In genomic region chr4:39905656-39906055, GRCh38 we compare ENCODE assay signal across 29 cellular contexts.
A peak's percentile ranks its signal among the peaks of the same experiment; 100 is the strongest.
DNase-seq lines count a peak whose midpoint lies in the region; ATAC-seq and TF ChIP-seq lines count a peak whose summit lies in the region.
"Had no signal": no experiment of that assay in that cellular context is flagged by ENCODE, and none has a peak within 500 bp of the region (broad histone marks: within the 10 kb centered on the region; RNA-seq: fewer than 3 reads in every experiment).

No MANE protein-coding gene starts in this region.

- peaks cover 3 to 30% of the 10 kb centered on the region in 2 donors for H3K36me3 Mint-ChIP-seq in activated T-cell treated with anti-CD3 and anti-CD28 coated beads, Interleukin-2, amount 50 U/mL, for 72 hours (ENCODE audit: insufficient read depth in 2 of 2)
- peaks cover 18 to 61% (median 59%) of the 10 kb centered on the region in 3 experiments; a peak in 6 of 7 replicates for H3K36me3 Mint-ChIP-seq in H9 (ENCODE audit: insufficient read depth in 1 of 3, low read depth in 3 of 3)
- peaks cover 45% of the 10 kb centered on the region for H3K36me3 Mint-ChIP-seq in central memory CD8-positive, alpha-beta T cell (ENCODE audit: insufficient read depth)
- peaks cover 64% of the 10 kb centered on the region for H3K36me3 Mint-ChIP-seq in nephron progenitor cell (ENCODE audit: low read depth)

- no peak overlapping the region for H3K4me3 ChIP-seq in right cardiac atrium (ENCODE audit: low read length)
- H3K4me3 ChIP-seq: coronary artery, esophagus squamous epithelium, heart left ventricle, left ventricle myocardium inferior, Peyer's patch, prostate gland, tibial nerve had no signal

- no peaks in the 10 kb centered on the region for H3K23me2 ChIP-seq in H9 (ENCODE audit: insufficient read length, low read depth, low read length, poor library complexity, severe bottlenecking)

- peak overlapping the region; percentile 0 for H3K27ac Mint-ChIP-seq in activated T-cell treated with anti-CD3 and anti-CD28 coated beads, Interleukin-2, amount 50 U/mL, for 72 hours
- H3K27ac Mint-ChIP-seq in H9 (peak overlapping the region; percentile 4 to 73 (median 58); a peak in 4 of 7 replicates), nephron progenitor cell (peak overlapping the region; percentile 62)
- H3K27ac Mint-ChIP-seq in central memory CD8-positive, alpha-beta T cell (ENCODE audit: low read depth), result peak overlapping the region; percentile 67
- H3K27ac Mint-ChIP-seq: CD4-positive, alpha-beta T cell had no signal

- H3K79me2 ChIP-seq in H9 (ENCODE audit: insufficient read depth, low read length), result no peaks in the 10 kb centered on the region

- no peaks in the 10 kb centered on the region for H3K4me1 ChIP-seq in H9 (ENCODE audit: insufficient read depth, low read length)
- no peaks in the 10 kb centered on the region for H3K4me1 ChIP-seq in right cardiac atrium (ENCODE audit: control insufficient read depth, insufficient read depth, low read length)
- H3K4me1 ChIP-seq: Peyer's patch, prostate gland, tibial nerve had no signal

- no peak overlapping the region for H2AFZ ChIP-seq in H9 (ENCODE audit: low read length)

- TF ChIP-seq CTCF in H9 (conservative IDR thresholded peaks at IDR 0.05) (no peak), nephron progenitor cell (IDR thresholded peaks at IDR 0.05) (no peak)

- H4K20me1 ChIP-seq in H9 (ENCODE audit: control insufficient read depth, insufficient read depth, insufficient read length), result no peaks in the 10 kb centered on the region

- no peak overlapping the region for H3T11ph ChIP-seq in H9 (ENCODE audit: low read length)

- H3K56ac ChIP-seq in H9 (ENCODE audit: insufficient read length, low read depth, low read length), result no peak overlapping the region

- H3K9ac ChIP-seq in H9 (ENCODE audit: extremely low read depth, insufficient read length, low read length), result no peak overlapping the region

- WGBS in H9 (ENCODE audit: extremely low coverage, insufficient read length, low lambda C conversion rate), result no CpG with 5 or more reads among the region's 1 CpG
- WGBS in right cardiac atrium, result 74% methylated on average over 1 of the region's 1 CpG

- no peak for ATAC-seq in activated T-cell treated with anti-CD3 and anti-CD28 coated beads, Interleukin-2, amount 50 U/mL, for 72 hours (replicated peaks in 1 of 2)
- no peak for ATAC-seq in central memory CD8-positive, alpha-beta T cell (replicated peaks; ENCODE audit: extremely low read depth, poor library complexity, severe bottlenecking)
- ATAC-seq in right cardiac atrium (no peak), GM18873 (IDR thresholded peaks at IDR 0.05; ENCODE audit: low FRiP score, unreplicated experiment) (no peak)
- ATAC-seq: heart left ventricle, sciatic nerve had no signal

- no peak for DNase-seq in activated T-cell treated with anti-CD3 and anti-CD28 coated beads, Interleukin-2, amount 50 U/mL, for 72 hours
- no peak for DNase-seq in activated T-cell treated with anti-CD3 and anti-CD28 coated beads, Interleukin-2, amount 50 U/mL, for 1 hour
- DNase-seq in H9 (no peak), nephron progenitor cell (no peak), NCI-H1417 (lab: John Stamatoyannopoulos, UW) (no peak), right cardiac atrium (no peak)
- no peak for DNase-seq in central memory CD8-positive, alpha-beta T cell (ENCODE audit: low spot score in 2 of 2)
- DNase-seq: activated CD4-positive, alpha-beta T cell treated with anti-CD3 and anti-CD28 coated beads for 4 hours; activated naive CD4-positive, alpha-beta T cell; aorta; CD4-positive, alpha-beta T cell; EL; esophagus squamous epithelium; foreskin melanocyte; heart left ventricle; left ventricle myocardium inferior; MV-4-11; NCI-H1436 treated with DMSO at 0.1 percent for 48 hours; NCI-H345; NCI-H748 treated with DMSO at 0.1 percent for 48 hours; Peyer's patch; SHP77; stimulated activated CD4-positive, alpha-beta T cell treated with anti-CD3 and anti-CD28 coated beads, Interleukin-2, amount 100 ng/mL, for 48 hours had no signal

- H3K23ac ChIP-seq in H9 (ENCODE audit: insufficient read length, low read depth, low read length), result no peak overlapping the region

- no peak overlapping the region for H3K14ac ChIP-seq in H9 (ENCODE audit: insufficient read depth, low read length)

- H2AK5ac ChIP-seq in H9 (ENCODE audit: insufficient read length, low read length), result no peak overlapping the region

- H2BK20ac ChIP-seq in H9 (ENCODE audit: low read depth, low read length, poor library complexity, severe bottlenecking), result no peak overlapping the region

- no peak overlapping the region for H4K5ac ChIP-seq in H9 (ENCODE audit: insufficient read length, low read depth, low read length)

- H2BK120ac ChIP-seq in H9 (ENCODE audit: low read depth, low read length, poor library complexity, severe bottlenecking), result no peak overlapping the region

- no peaks in the 10 kb centered on the region for H3K27me3 ChIP-seq in H9 (ENCODE audit: insufficient read depth, low read length)
- no peaks in the 10 kb centered on the region for H3K27me3 ChIP-seq in right cardiac atrium (ENCODE audit: control insufficient read depth, insufficient read depth)
- H3K27me3 ChIP-seq: esophagus squamous epithelium, heart left ventricle, Peyer's patch, tibial nerve had no signal

- no peak overlapping the region for H3K27ac ChIP-seq in H9 (ENCODE audit: insufficient read length, low read depth, low read length)
- no peak overlapping the region for H3K27ac ChIP-seq in right cardiac atrium (ENCODE audit: low read length)
- H3K27ac ChIP-seq: coronary artery, esophagus squamous epithelium, heart left ventricle, left ventricle myocardium inferior, Peyer's patch, prostate gland, tibial nerve had no signal

- no peaks in the 10 kb centered on the region for H3K27me3 Mint-ChIP-seq in activated T-cell treated with anti-CD3 and anti-CD28 coated beads, Interleukin-2, amount 50 U/mL, for 72 hours (ENCODE audit: low read depth)
- no peaks in the 10 kb centered on the region for H3K27me3 Mint-ChIP-seq in H9 (ENCODE audit: low read depth)
- no peaks in the 10 kb centered on the region for H3K27me3 Mint-ChIP-seq in central memory CD8-positive, alpha-beta T cell
- peaks cover 5% of the 10 kb centered on the region for H3K27me3 Mint-ChIP-seq in nephron progenitor cell (ENCODE audit: low read depth, poor library complexity)
- H3K27me3 Mint-ChIP-seq: CD4-positive, alpha-beta T cell had no signal

- H2BK15ac ChIP-seq in H9 (ENCODE audit: low read depth, low read length), result no peak overlapping the region

- no peak overlapping the region for H3K4me2 ChIP-seq in H9 (ENCODE audit: insufficient read depth, insufficient read length, low read length)

- H3K18ac ChIP-seq in H9 (ENCODE audit: insufficient read length, low read depth, low read length), result no peak overlapping the region

- intact Hi-C loops in right cardiac atrium (cut with DNase I), result no loop called here

- H2BK12ac ChIP-seq in H9 (ENCODE audit: insufficient read length, low read depth, low read length), result no peak overlapping the region

- H3K4ac ChIP-seq in H9 (ENCODE audit: low read depth, low read length), result no peak overlapping the region

- no peak overlapping the region for H3K4me3 Mint-ChIP-seq in activated T-cell treated with anti-CD3 and anti-CD28 coated beads, Interleukin-2, amount 50 U/mL, for 72 hours
- H3K4me3 Mint-ChIP-seq in H9, result no peak overlapping the region
- H3K4me3 Mint-ChIP-seq in central memory CD8-positive, alpha-beta T cell, result no peak overlapping the region
- no peak overlapping the region for H3K4me3 Mint-ChIP-seq in nephron progenitor cell
- H3K4me3 Mint-ChIP-seq: CD4-positive, alpha-beta T cell; T-helper 2 cell treated with Interferon-gamma antibody and Interleukin-4, amounts not matched to agents 5 μg/mL and 100 μg/mL, for 36 hours had no signal

- no peak overlapping the region for H2BK5ac ChIP-seq in H9 (ENCODE audit: insufficient read length, low read length)

- H4K8ac ChIP-seq in H9 (replicated peaks; ENCODE audit: insufficient read length, low read depth, low read length), result no peak overlapping the region

- H3K9me3 ChIP-seq in H9 (ENCODE audit: control insufficient read depth, low read depth, low read length), result no peaks in the 10 kb centered on the region
- no peaks in the 10 kb centered on the region for H3K9me3 ChIP-seq in right cardiac atrium (ENCODE audit: control insufficient read depth, low read length)
- H3K9me3 ChIP-seq: esophagus squamous epithelium, heart left ventricle, left ventricle myocardium inferior, Peyer's patch, prostate gland, tibial nerve had no signal

- no peaks in the 10 kb centered on the region for H3K79me1 ChIP-seq in H9 (ENCODE audit: insufficient read depth, low read depth, low read length, poor library complexity, severe bottlenecking)

- H4K91ac ChIP-seq in H9 (ENCODE audit: insufficient read length, low read depth, low read length), result no peak overlapping the region

- peaks cover 12% of the 10 kb centered on the region for H3K4me1 Mint-ChIP-seq in activated T-cell treated with anti-CD3 and anti-CD28 coated beads, Interleukin-2, amount 50 U/mL, for 72 hours (ENCODE audit: low read depth)
- no peaks in the 10 kb centered on the region for H3K4me1 Mint-ChIP-seq in H9
- H3K4me1 Mint-ChIP-seq in central memory CD8-positive, alpha-beta T cell, result no peaks in the 10 kb centered on the region
- no peaks in the 10 kb centered on the region for H3K4me1 Mint-ChIP-seq in nephron progenitor cell

- no peaks in the 10 kb centered on the region for H3K9me3 Mint-ChIP-seq in activated T-cell treated with anti-CD3 and anti-CD28 coated beads, Interleukin-2, amount 50 U/mL, for 72 hours
- H3K9me3 Mint-ChIP-seq in H9, result no peaks in the 10 kb centered on the region
- no peaks in the 10 kb centered on the region for H3K9me3 Mint-ChIP-seq in central memory CD8-positive, alpha-beta T cell
- H3K9me3 Mint-ChIP-seq in nephron progenitor cell, result no peaks in the 10 kb centered on the region
- H3K9me3 Mint-ChIP-seq: CD4-positive, alpha-beta T cell; T-helper 2 cell treated with Interferon-gamma antibody and Interleukin-4, amounts not matched to agents 5 μg/mL and 100 μg/mL, for 36 hours had no signal

Comparison
In these comparisons a context has a peak if more than half of its experiments do, and no peak if none do; other contexts are left out.
1. H3K27ac Mint-ChIP-seq: peak in every context shown above with its lines; median percentile 67 in central memory CD8-positive, alpha-beta T cell; 62 in nephron progenitor cell; 58 in H9; 0 in activated T-cell treated with anti-CD3 and anti-CD28 coated beads, Interleukin-2, amount 50 U/mL, for 72 hours.